ENCODE assay signal across 16 cellular contexts in genomic region chr2:171036532-171036931, GRCh38.
DNase-seq lines count a peak whose midpoint lies in the region; ATAC-seq and TF ChIP-seq lines count a peak whose summit lies in the region.
"Had no signal": no experiment of that assay in that cellular context is flagged by ENCODE, and none has a peak within 500 bp of the region (broad histone marks: within the 10 kb centered on the region; RNA-seq: fewer than 3 reads in every experiment).

No MANE protein-coding gene starts in this region.

- TF ChIP-seq CTCF in cardiac muscle cell (IDR thresholded peaks at IDR 0.05; ENCODE audit: low read depth, low read length) (no peak), right atrium auricular region (IDR thresholded peaks at IDR 0.05) (no peak), WTC11 (IDR thresholded peaks at IDR 0.05) (no peak), CD14-positive monocyte (IDR thresholded peaks at IDR 0.05) (no peak)

- H3K4me1 ChIP-seq in cardiac muscle cell (ENCODE audit: low read depth) (no peaks in the 10 kb centered on the region), right atrium auricular region (no peaks in the 10 kb centered on the region)
- H3K4me1 ChIP-seq: BLaER1 had no signal

- peaks cover 67% of the 10 kb centered on the region for H3K36me3 Mint-ChIP-seq in activated CD4-positive, alpha-beta T cell treated with anti-CD3 and anti-CD28 coated beads for 36 hours (ENCODE audit: low read depth)
- H3K36me3 Mint-ChIP-seq in WTC11 = peaks cover 71% of the 10 kb centered on the region
- H3K36me3 Mint-ChIP-seq in CD14-positive monocyte = peaks cover 73 to 92% of the 10 kb centered on the region in 2 donors

- no peak for DNase-seq in activated CD4-positive, alpha-beta T cell treated with anti-CD3 and anti-CD28 coated beads for 36 hours
- DNase-seq in activated CD4-positive, alpha-beta T cell treated with anti-CD3 and anti-CD28 coated beads for 48 hours = no peak
- no peak for DNase-seq in cardiac muscle cell (ENCODE audit: low read depth in 1 of 2, low spot score in 1 of 2)
- no peak for DNase-seq in right atrium auricular region (ENCODE audit: low spot score)
- DNase-seq in WTC11 (ENCODE audit: low spot score) = no peak
- no peak for DNase-seq in amniotic stem cell (lab: John Stamatoyannopoulos, UW)
- DNase-seq in UCSD-AML1 (lab: John Stamatoyannopoulos, UW; ENCODE audit: unreplicated experiment) = no peak
- no peak for DNase-seq in CD14-positive monocyte (ENCODE audit: low spot score)
- DNase-seq: AML-193; CD4-positive, alpha-beta memory T cell; DMS79; GOT3 had no signal

- H3K4me3 Mint-ChIP-seq in activated CD4-positive, alpha-beta T cell treated with anti-CD3 and anti-CD28 coated beads for 36 hours = no peak overlapping the region
- no peak overlapping the region for H3K4me3 Mint-ChIP-seq in WTC11
- H3K4me3 Mint-ChIP-seq in CD14-positive monocyte = no peak overlapping the region
- H3K4me3 Mint-ChIP-seq: CD4-positive, alpha-beta memory T cell had no signal

- H3K36me3 ChIP-seq in cardiac muscle cell = peaks cover 22% of the 10 kb centered on the region
- peaks cover 12% of the 10 kb centered on the region for H3K36me3 ChIP-seq in right atrium auricular region

- peak; percentile 76 for ATAC-seq in activated CD4-positive, alpha-beta T cell treated with anti-CD3 and anti-CD28 coated beads for 36 hours
- ATAC-seq in WTC11 = no peak
- ATAC-seq: GM12878 had no signal

- peak overlapping the region; percentile 61 for H3K27ac Mint-ChIP-seq in activated CD4-positive, alpha-beta T cell treated with anti-CD3 and anti-CD28 coated beads for 36 hours
- peak overlapping the region; percentile 55 for H3K27ac Mint-ChIP-seq in WTC11
- H3K27ac Mint-ChIP-seq in CD14-positive monocyte = no peak overlapping the region

- POLR2A ChIA-PET in activated CD4-positive, alpha-beta T cell treated with anti-CD3 and anti-CD28 coated beads for 36 hours (lab: Charles Lee) = no interaction called here
- POLR2A ChIA-PET in WTC11 (lab: Charles Lee) = no interaction called here

- no peaks in the 10 kb centered on the region for H3K27me3 Mint-ChIP-seq in activated CD4-positive, alpha-beta T cell treated with anti-CD3 and anti-CD28 coated beads for 36 hours
- H3K27me3 Mint-ChIP-seq in WTC11 (ENCODE audit: low read depth) (no peaks in the 10 kb centered on the region), CD14-positive monocyte (ENCODE audit: low read depth in 3 of 3) (no peaks in the 10 kb centered on the region)
- H3K27me3 Mint-ChIP-seq: CD4-positive, alpha-beta memory T cell had no signal

- intact Hi-C loops in activated CD4-positive, alpha-beta T cell treated with anti-CD3 and anti-CD28 coated beads for 36 hours (cut with DNase I, micrococcal nuclease) = no loop called here
- intact Hi-C loops in CD14-positive monocyte (cut with micrococcal nuclease) = no loop called here

- H3K9me3 ChIP-seq in cardiac muscle cell (ENCODE audit: low read depth) (no peaks in the 10 kb centered on the region), right atrium auricular region (no peaks in the 10 kb centered on the region)
- H3K9me3 ChIP-seq: HAP-1 had no signal

- peaks cover 24% of the 10 kb centered on the region for H3K4me1 Mint-ChIP-seq in activated CD4-positive, alpha-beta T cell treated with anti-CD3 and anti-CD28 coated beads for 36 hours
- H3K4me1 Mint-ChIP-seq in WTC11 (no peaks in the 10 kb centered on the region), CD14-positive monocyte (no peaks in the 10 kb centered on the region)

- peaks cover 11% of the 10 kb centered on the region for H3K9me3 Mint-ChIP-seq in activated CD4-positive, alpha-beta T cell treated with anti-CD3 and anti-CD28 coated beads for 36 hours (ENCODE audit: low read depth)
- H3K9me3 Mint-ChIP-seq in WTC11 = peaks cover 3% of the 10 kb centered on the region; the same call in 1 of the 2 replicates
- H3K9me3 Mint-ChIP-seq in CD14-positive monocyte = peaks cover 0 to 21% (median 5%) of the 10 kb centered on the region in 7 donors

- no peaks in the 10 kb centered on the region for H3K27me3 ChIP-seq in cardiac muscle cell
- no peaks in the 10 kb centered on the region for H3K27me3 ChIP-seq in right atrium auricular region
- H3K27me3 ChIP-seq: BLaER1 had no signal

- peak overlapping the region; percentile 23 for H3K27ac ChIP-seq in cardiac muscle cell
- H3K27ac ChIP-seq in right atrium auricular region = no peak overlapping the region
- H3K27ac ChIP-seq: 22Rv1, BLaER1 had no signal

- CTCF ChIA-PET in activated CD4-positive, alpha-beta T cell treated with anti-CD3 and anti-CD28 coated beads for 36 hours (lab: Charles Lee) = interaction anchor here (1.0 to 1.4 kb wide), 2 partner anchors 51 to 96 kb away, joined by 3 to 4 read pairs; no protein-coding TSS in a partner anchor
- CTCF ChIA-PET in WTC11 (lab: Charles Lee) = no interaction called here

- H3K4me3 ChIP-seq in cardiac muscle cell = no peak overlapping the region
- H3K4me3 ChIP-seq in right atrium auricular region = no peak overlapping the region
- H3K4me3 ChIP-seq: BLaER1, GM12878, HAP-1 had no signal

TF ChIP-seq in WTC11, 78 proteins besides CTCF, POLR2A, EP300 and RAD21:
- no peak for TF ChIP-seq GRHL2 (CRISPR knock-in tag; IDR thresholded peaks at IDR 0.05; ENCODE audit: insufficient replicate concordance, severe bottlenecking)
- TF ChIP-seq NFATC4 (CRISPR knock-in tag; IDR thresholded peaks at IDR 0.05) = no peak
- TF ChIP-seq ZNF671 (CRISPR knock-in tag; IDR thresholded peaks at IDR 0.05) = no peak
- TF ChIP-seq ERG (CRISPR knock-in tag; IDR thresholded peaks at IDR 0.05) = no peak
- no peak for TF ChIP-seq EMX1 (CRISPR knock-in tag; IDR thresholded peaks at IDR 0.05)
- TF ChIP-seq SMAD4 (CRISPR knock-in tag; IDR thresholded peaks at IDR 0.05) = no peak
- TF ChIP-seq, protein P1, sequence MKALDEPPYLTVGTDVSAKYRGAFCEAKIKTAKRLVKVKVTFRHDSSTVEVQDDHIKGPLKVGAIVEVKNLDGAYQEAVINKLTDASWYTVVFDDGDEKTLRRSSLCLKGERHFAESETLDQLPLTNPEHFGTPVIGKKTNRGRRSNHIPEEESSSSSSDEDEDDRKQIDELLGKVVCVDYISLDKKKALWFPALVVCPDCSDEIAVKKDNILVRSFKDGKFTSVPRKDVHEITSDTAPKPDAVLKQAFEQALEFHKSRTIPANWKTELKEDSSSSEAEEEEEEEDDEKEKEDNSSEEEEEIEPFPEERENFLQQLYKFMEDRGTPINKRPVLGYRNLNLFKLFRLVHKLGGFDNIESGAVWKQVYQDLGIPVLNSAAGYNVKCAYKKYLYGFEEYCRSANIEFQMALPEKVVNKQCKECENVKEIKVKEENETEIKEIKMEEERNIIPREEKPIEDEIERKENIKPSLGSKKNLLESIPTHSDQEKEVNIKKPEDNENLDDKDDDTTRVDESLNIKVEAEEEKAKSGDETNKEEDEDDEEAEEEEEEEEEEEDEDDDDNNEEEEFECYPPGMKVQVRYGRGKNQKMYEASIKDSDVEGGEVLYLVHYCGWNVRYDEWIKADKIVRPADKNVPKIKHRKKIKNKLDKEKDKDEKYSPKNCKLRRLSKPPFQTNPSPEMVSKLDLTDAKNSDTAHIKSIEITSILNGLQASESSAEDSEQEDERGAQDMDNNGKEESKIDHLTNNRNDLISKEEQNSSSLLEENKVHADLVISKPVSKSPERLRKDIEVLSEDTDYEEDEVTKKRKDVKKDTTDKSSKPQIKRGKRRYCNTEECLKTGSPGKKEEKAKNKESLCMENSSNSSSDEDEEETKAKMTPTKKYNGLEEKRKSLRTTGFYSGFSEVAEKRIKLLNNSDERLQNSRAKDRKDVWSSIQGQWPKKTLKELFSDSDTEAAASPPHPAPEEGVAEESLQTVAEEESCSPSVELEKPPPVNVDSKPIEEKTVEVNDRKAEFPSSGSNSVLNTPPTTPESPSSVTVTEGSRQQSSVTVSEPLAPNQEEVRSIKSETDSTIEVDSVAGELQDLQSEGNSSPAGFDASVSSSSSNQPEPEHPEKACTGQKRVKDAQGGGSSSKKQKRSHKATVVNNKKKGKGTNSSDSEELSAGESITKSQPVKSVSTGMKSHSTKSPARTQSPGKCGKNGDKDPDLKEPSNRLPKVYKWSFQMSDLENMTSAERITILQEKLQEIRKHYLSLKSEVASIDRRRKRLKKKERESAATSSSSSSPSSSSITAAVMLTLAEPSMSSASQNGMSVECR (CRISPR knock-in tag; IDR thresholded peaks at IDR 0.05; ENCODE audit: borderline replicate concordance) = no peak
- no peak for TF ChIP-seq JUN (CRISPR knock-in tag; IDR thresholded peaks at IDR 0.05)
- no peak for TF ChIP-seq FOXK1 (CRISPR knock-in tag; IDR thresholded peaks at IDR 0.05)
- TF ChIP-seq NR3C1 (CRISPR knock-in tag; conservative IDR thresholded peaks at IDR 0.05; ENCODE audit: low read depth) = no peak
- TF ChIP-seq TCF7 (CRISPR knock-in tag; IDR thresholded peaks at IDR 0.05; ENCODE audit: low read depth) = no peak
- TF ChIP-seq ATF1 (CRISPR knock-in tag; IDR thresholded peaks at IDR 0.05) = no peak

Comparison
In these comparisons a context has a peak if more than half of its experiments do, and no peak if none do; other contexts are left out.
1. H3K27ac Mint-ChIP-seq: peak in activated CD4-positive, alpha-beta T cell treated with anti-CD3 and anti-CD28 coated beads for 36 hours (single experiment) and WTC11 (single experiment); none in CD14-positive monocyte (0 of 7).